In the genomic region with DNA sequence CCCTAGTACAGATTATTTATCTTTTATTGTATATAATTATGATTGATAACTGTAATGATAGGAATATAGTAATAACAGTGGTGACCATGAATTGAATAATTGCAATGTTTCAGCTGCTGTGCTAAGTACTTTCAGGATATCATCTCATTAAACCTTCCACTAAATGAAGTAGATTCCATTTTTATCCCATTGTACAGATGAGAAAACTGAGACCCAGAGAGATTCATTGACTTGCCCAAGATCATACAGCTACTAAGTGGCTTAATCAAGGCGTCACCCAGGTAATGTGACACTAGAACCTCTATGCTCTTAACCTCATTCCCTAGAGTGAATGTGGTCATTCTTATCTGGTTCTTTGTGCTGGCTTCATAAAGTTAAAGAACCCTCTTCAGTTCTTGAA, we compare ENCODE assay signal across 8 cellular contexts.
"Had no signal": no experiment of that assay in that cellular context is flagged by ENCODE, and none has a peak within 500 bp of the region (broad histone marks: within the 10 kb centered on the region; RNA-seq: fewer than 3 reads in every experiment).

No MANE protein-coding gene starts in this region.

- DNase-seq: GDM1, GF-D8 had no signal

- ATAC-seq: GM12878 had no signal

- H3K4me3 ChIP-seq: GM12878 had no signal

- FAIRE-seq: G401.6, GM12878, GM12891, GM12892, GM18507, GM19239 had no signal
